ENCODE assay signal across 8 cellular contexts in genomic region chr20:47574616-47575401, GRCh38.
DNase-seq lines count a peak whose midpoint lies in the region; ATAC-seq, FAIRE-seq and TF ChIP-seq lines count a peak whose summit lies in the region.

No MANE protein-coding gene starts in this region.

- peak overlapping the region; percentile 25; the same call in 1 of the 3 replicates for H3K4me3 ChIP-seq in A549
- H3K4me3 ChIP-seq in OCI-LY3 (ENCODE audit: low read length) = peak overlapping the region; percentile 46
- H3K4me3 ChIP-seq in fibroblast of mammary gland (ENCODE audit: control insufficient read depth, low read depth, low read length) = no peak overlapping the region

- H3K4me1 ChIP-seq in A549 (peaks cover 65% of the 10 kb centered on the region), OCI-LY3 (ENCODE audit: low read length) (peaks cover 46% of the 10 kb centered on the region)

- H2AFZ ChIP-seq in OCI-LY3 (ENCODE audit: low read depth, low read length) = no peak overlapping the region

- DNase-seq in A549 (ENCODE audit: low read depth in 1 of 2, low spot score in 1 of 2) (peak; percentile 39 to 80), HCEC 1CT (peak; percentile 47), fibroblast of mammary gland (ENCODE audit: low read depth) (peak; percentile 45), D341Med (ENCODE audit: low spot score) (no peak)
- DNase-seq in stimulated activated naive CD8-positive, alpha-beta T cell treated with anti-CD3 and anti-CD28 coated beads, Interleukin-15, amount 100 ng/mL, for 72 hours = no peak

- peak in 1 of 2 experiments; percentile 41; a peak in 3 of 6 replicates for ATAC-seq in A549
- ATAC-seq in HG02610 (IDR thresholded peaks at IDR 0.05; ENCODE audit: unreplicated experiment) = no peak
- ATAC-seq in stimulated activated naive CD8-positive, alpha-beta T cell treated with anti-CD3 and anti-CD28 coated beads, Interleukin-15, amount 100 ng/mL, for 72 hours = no peak
- ATAC-seq in HG03571 (IDR thresholded peaks at IDR 0.05; ENCODE audit: unreplicated experiment) = no peak

- no peaks in the 10 kb centered on the region for H3K27me3 ChIP-seq in OCI-LY3 (ENCODE audit: low read depth, low read length)

- H3K4me2 ChIP-seq in A549 (peak overlapping the region; percentile 85), OCI-LY3 (ENCODE audit: low read length) (peak overlapping the region; percentile 69)

- CTCF ChIA-PET in A549 (lab: Yijun Ruan, JAX) = interaction anchor here (0.9 to 1.3 kb wide), 4 partner anchors 14 to 300 kb away, joined by 3 to 4 read pairs (median 3); no protein-coding TSS in a partner anchor

- H3K27ac Mint-ChIP-seq in stimulated activated naive CD8-positive, alpha-beta T cell treated with anti-CD3 and anti-CD28 coated beads, Interleukin-15, amount 100 ng/mL, for 72 hours = no peak overlapping the region

- TF ChIP-seq EP300 in A549 (IDR thresholded peaks at IDR 0.05) = no peak

- H3K9me3 Mint-ChIP-seq in stimulated activated naive CD8-positive, alpha-beta T cell treated with anti-CD3 and anti-CD28 coated beads, Interleukin-15, amount 100 ng/mL, for 72 hours = peaks cover 0 to 4% of the 10 kb centered on the region in 2 donors

- H3K36me3 ChIP-seq in OCI-LY3 (replicated peaks; ENCODE audit: low read depth, low read length) = peaks cover 35% of the 10 kb centered on the region

- TF ChIP-seq CTCF in A549 (IDR thresholded peaks at IDR 0.05) (no peak), OCI-LY3 (IDR thresholded peaks at IDR 0.05; ENCODE audit: low read depth, low read length) (no peak), fibroblast of mammary gland (conservative IDR thresholded peaks at IDR 0.05; ENCODE audit: control insufficient read depth, insufficient read depth, low read depth, low read length) (no peak)

- TF ChIP-seq RAD21 in A549 (conservative IDR thresholded peaks at IDR 0.05 in 1 of 2, IDR thresholded peaks at IDR 0.05 in 1 of 2) = no peak

- no peak for FAIRE-seq in A549 (lab: Jason Lieb, UNC)

- peak overlapping the region; percentile 0; the same call in 1 of the 2 replicates for H3K9ac ChIP-seq in OCI-LY3 (ENCODE audit: low read length)

- H3K27ac ChIP-seq in A549 = peak overlapping the region; percentile 68 to 69
- peak overlapping the region; percentile 3; the same call in 1 of the 2 replicates for H3K27ac ChIP-seq in OCI-LY3 (ENCODE audit: low read length)

- POLR2A ChIA-PET in A549 (lab: Yijun Ruan, JAX) = interaction anchor here (0.8 to 1.0 kb wide), 2 partner anchors 14 to 183 kb away, joined by 3 read pairs; no protein-coding TSS in a partner anchor

- peaks cover 93% of the 10 kb centered on the region for H4K20me1 ChIP-seq in OCI-LY3 (ENCODE audit: insufficient read depth, low read length)

- peak overlapping the region in 1 of 2 donors; percentile 28 for H3K4me3 Mint-ChIP-seq in stimulated activated naive CD8-positive, alpha-beta T cell treated with anti-CD3 and anti-CD28 coated beads, Interleukin-15, amount 100 ng/mL, for 72 hours

- H3K9me3 ChIP-seq in A549 = peaks cover 7% of the 10 kb centered on the region; the same call in 1 of the 3 replicates
- peaks cover 5% of the 10 kb centered on the region; the same call in 1 of the 2 replicates for H3K9me3 ChIP-seq in OCI-LY3 (ENCODE audit: insufficient read depth, low read length)

- no peaks in the 10 kb centered on the region for H3K27me3 Mint-ChIP-seq in stimulated activated naive CD8-positive, alpha-beta T cell treated with anti-CD3 and anti-CD28 coated beads, Interleukin-15, amount 100 ng/mL, for 72 hours

- 16% methylated on average over 4 of the region's 4 CpGs for WGBS in A549 (ENCODE audit: missing lambda C conversion rate)

- peaks cover 100% of the 10 kb centered on the region for H3K79me2 ChIP-seq in OCI-LY3 (ENCODE audit: low read length)

- TF ChIP-seq POLR2A in A549 (IDR thresholded peaks at IDR 0.05; ENCODE audit: low read length) = no peak

- peaks cover 84% of the 10 kb centered on the region for H3K4me1 Mint-ChIP-seq in stimulated activated naive CD8-positive, alpha-beta T cell treated with anti-CD3 and anti-CD28 coated beads, Interleukin-15, amount 100 ng/mL, for 72 hours

TF ChIP-seq in A549, 52 proteins besides CTCF, POLR2A, EP300 and RAD21:
- TF ChIP-seq ZC3H11A (IDR thresholded peaks at IDR 0.05) (no peak), MAFK (IDR thresholded peaks at IDR 0.05; ENCODE audit: partially characterized antibody) (peak; percentile 78), JUNB (IDR thresholded peaks at IDR 0.05) (no peak)

Comparison
In these comparisons a context has a peak if more than half of its experiments do, and no peak if none do; other contexts are left out.
1. DNase-seq: peak in A549 (2 of 2), HCEC 1CT (single experiment) and fibroblast of mammary gland (single experiment); none in D341Med (single experiment) and stimulated activated naive CD8-positive, alpha-beta T cell treated with anti-CD3 and anti-CD28 coated beads, Interleukin-15, amount 100 ng/mL, for 72 hours (0 of 2).